Comparison of ENCODE assay signal across 9 cellular contexts in the genomic region with DNA sequence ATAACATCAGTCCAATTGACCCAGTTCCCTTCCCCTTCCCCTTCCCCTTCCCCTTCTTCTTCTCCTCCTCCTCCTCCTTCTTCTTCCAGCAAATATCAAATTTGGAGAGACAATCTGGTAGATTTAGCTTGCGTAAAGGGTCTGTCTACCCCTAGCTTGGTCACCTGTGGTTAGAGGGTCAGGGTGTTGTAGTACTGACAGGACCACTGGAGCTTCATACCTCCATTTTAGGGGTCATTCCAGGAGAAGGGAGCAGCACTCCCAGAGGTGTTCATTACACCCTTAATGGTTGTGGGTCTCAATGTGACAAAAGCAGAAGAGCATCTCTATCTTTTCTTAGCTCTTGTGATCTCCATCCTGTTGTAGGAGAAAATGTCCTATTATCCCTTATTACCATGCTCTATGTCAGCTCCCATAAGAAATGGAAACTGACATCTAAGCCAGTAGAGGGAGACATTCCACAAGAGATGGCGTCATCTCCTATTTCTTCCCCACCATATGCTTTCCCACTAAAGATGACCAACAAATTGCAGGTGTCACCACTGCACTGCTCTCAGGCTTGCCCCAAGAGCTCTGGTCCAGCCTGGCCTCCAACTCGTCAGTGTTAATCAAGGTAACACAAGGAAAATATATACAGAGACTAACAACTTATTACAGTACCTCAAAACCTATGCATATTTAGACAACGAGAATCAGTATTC. TPM values are rescaled to one million over a fixed set of nuclear protein-coding genes. Genes with fewer than 3 reads are reported as not detected.
DNase-seq lines count a peak whose midpoint lies in the region; ATAC-seq and TF ChIP-seq lines count a peak whose summit lies in the region.
"Had no signal": no experiment of that assay in that cellular context is flagged by ENCODE, and none has a peak within 500 bp of the region (broad histone marks: within the 10 kb centered on the region; RNA-seq: fewer than 3 reads in every experiment).

No MANE protein-coding gene starts in this region.

- ATAC-seq in GM19455 (IDR thresholded peaks at IDR 0.05; ENCODE audit: unreplicated experiment) (peak; percentile 85), HG03432 (IDR thresholded peaks at IDR 0.05; ENCODE audit: unreplicated experiment) (peak; percentile 91)

- DNase-seq in NCI-H2171 treated with DMSO at 0.1 percent for 48 hours (lab: John Stamatoyannopoulos, UW): peak; percentile 16
- DNase-seq in NCI-H2171 (lab: John Stamatoyannopoulos, UW): no peak
- peak; percentile 76 for DNase-seq in RKO (ENCODE audit: low spot score)
- peak; percentile 59 for DNase-seq in fibroblast of villous mesenchyme (ENCODE audit: low read depth)
- DNase-seq in spleen: no peak
- DNase-seq in NCI-H2196 (lab: John Stamatoyannopoulos, UW; ENCODE audit: unreplicated experiment): no peak

- H3K4me1 ChIP-seq in spleen: no peaks in the 10 kb centered on the region

- H3K27ac ChIP-seq in spleen: no peak overlapping the region
- H3K27ac ChIP-seq: thoracic aorta had no signal

- intact Hi-C loops in spleen (cut with DNase I; ENCODE audit: low total_unique reads): loop anchor here (10.0 kb wide), 1 partner anchor 806 kb away; no protein-coding TSS in a partner anchor

- H3K27me3 ChIP-seq in spleen (replicated peaks in 1 of 7): no peaks in the 10 kb centered on the region

- TF ChIP-seq POLR2A in spleen (IDR thresholded peaks at IDR 0.05): no peak

- H3K9me3 ChIP-seq in spleen: no peaks in the 10 kb centered on the region
- H3K9me3 ChIP-seq: thoracic aorta had no signal

- H3K4me3 ChIP-seq in fibroblast of villous mesenchyme (ENCODE audit: low read depth, low read length) (no peak overlapping the region), spleen (no peak overlapping the region)
- H3K4me3 ChIP-seq: thoracic aorta had no signal

- no peaks in the 10 kb centered on the region for H3K36me3 ChIP-seq in spleen
- H3K36me3 ChIP-seq: thoracic aorta had no signal

- 56 to 69% (median 63%) methylated on average over 4 of the region's 4 CpGs for WGBS in spleen, 5 donors

- peak; percentile 69 for TF ChIP-seq CTCF in fibroblast of villous mesenchyme (IDR thresholded peaks at IDR 0.05; ENCODE audit: insufficient read depth, low read depth, low read length)
- TF ChIP-seq CTCF in spleen (IDR thresholded peaks at IDR 0.05 in 8 of 11, conservative IDR thresholded peaks at IDR 0.05 in 3 of 11): peak in 8 of 11 experiments; percentile 19 to 55 (median 40)

RNA-seq across cellular contexts. Expression of gene FGB, which starts 3.5 kb away (rescaled TPM):
- not detected in 2 replicates for total RNA-seq in fibroblast of villous mesenchyme
- total RNA-seq in spleen: 1 to 10 TPM in 1 of 7 donors, not detected in 6; 2.3 TPM
- under 1 TPM in 1 of 3 donors, not detected in 2; 0.74 TPM for polyA plus RNA-seq in spleen
- total RNA-seq: thoracic aorta had no signal

RNA-seq across cellular contexts. Expression of gene PLRG1, which starts 9.1 kb away (rescaled TPM):
- total RNA-seq in fibroblast of villous mesenchyme (64.4 and 82.0 TPM in 2 replicates), spleen (10 to 100 TPM; 38.6 to 66.2 (median 58.7) TPM)
- 10 to 100 TPM; 37.8 to 44.2 (median 44.0) TPM for polyA plus RNA-seq in spleen

RNA-seq across cellular contexts. Expression of gene FGA, which starts 31.3 kb away (rescaled TPM):
- total RNA-seq in fibroblast of villous mesenchyme: not detected in 2 replicates
- 1 to 10 TPM in 1 of 7 donors, not detected in 6; 2.8 TPM for total RNA-seq in spleen
- polyA plus RNA-seq in spleen: under 1 TPM in 2 of 3 donors, not detected in 1; 0.06 to 0.11 TPM
- total RNA-seq: thoracic aorta had no signal

RNA-seq across cellular contexts. Expression of gene FGG, which starts 53.2 kb away (rescaled TPM):
- total RNA-seq in fibroblast of villous mesenchyme (not detected in 2 replicates), spleen (1 to 10 TPM in 1 of 7 donors, not detected in 6; 1.8 TPM)
- under 1 TPM; 0.06 to 0.59 (median 0.11) TPM for polyA plus RNA-seq in spleen
- total RNA-seq: thoracic aorta had no signal

Comparison
In these comparisons a context has a peak if more than half of its experiments do, and no peak if none do; other contexts are left out.
1. DNase-seq: peak in NCI-H2171 treated with DMSO at 0.1 percent for 48 hours (single experiment), RKO (single experiment) and fibroblast of villous mesenchyme (single experiment); none in NCI-H2171 (single experiment), spleen (single experiment) and NCI-H2196 (single experiment).